9 cellular contexts compared by ENCODE assay signal in genomic region chr2:68776124-68776523, GRCh38. TPM values are rescaled to one million over a fixed set of nuclear protein-coding genes. Genes with fewer than 3 reads are reported as not detected.
DNase-seq lines count a peak whose midpoint lies in the region; ATAC-seq and TF ChIP-seq lines count a peak whose summit lies in the region.
"Had no signal": no experiment of that assay in that cellular context is flagged by ENCODE, and none has a peak within 500 bp of the region (broad histone marks: within the 10 kb centered on the region; RNA-seq: fewer than 3 reads in every experiment).

No MANE protein-coding gene starts in this region.

- H3K9me3 Mint-ChIP-seq in T-cell (no peaks in the 10 kb centered on the region), immature natural killer cell (no peaks in the 10 kb centered on the region), progenitor cell of endocrine pancreas (ENCODE audit: low read depth) (no peaks in the 10 kb centered on the region)

- H3K27me3 Mint-ChIP-seq in T-cell: no peaks in the 10 kb centered on the region
- peaks cover 2 to 5% (median 2%) of the 10 kb centered on the region in 3 donors for H3K27me3 Mint-ChIP-seq in immature natural killer cell (ENCODE audit: low read depth in 3 of 3)
- peaks cover 10% of the 10 kb centered on the region for H3K27me3 Mint-ChIP-seq in progenitor cell of endocrine pancreas

- H3K36me3 Mint-ChIP-seq in T-cell (peaks cover 62% of the 10 kb centered on the region), immature natural killer cell (peaks cover 25 to 35% (median 26%) of the 10 kb centered on the region in 3 donors), progenitor cell of endocrine pancreas (ENCODE audit: insufficient read depth) (no peaks in the 10 kb centered on the region)

- TF ChIP-seq CTCF in cardiac muscle cell (IDR thresholded peaks at IDR 0.05; ENCODE audit: low read depth, low read length) (peak; percentile 26), uterus (IDR thresholded peaks at IDR 0.05) (no peak), progenitor cell of endocrine pancreas (IDR thresholded peaks at IDR 0.05; ENCODE audit: unreplicated experiment) (no peak)

- intact Hi-C loops in cardiac septum (cut with DNase I) (no loop called here), uterus (cut with DNase I; ENCODE audit: low total_unique reads) (no loop called here)

- ATAC-seq in T-cell (replicated peaks in 1 of 4): peak in 1 of 4 experiments; percentile 25
- ATAC-seq: Panc1 had no signal

- POLR2A ChIA-PET in T-cell (lab: Charles Lee): interaction anchor here (0.7 to 1.0 kb wide), 4 partner anchors 10 to 60 kb away, joined by 3 to 6 read pairs (median 3); no protein-coding TSS in a partner anchor

- H3K4me1 Mint-ChIP-seq in T-cell (peaks cover 87 to 92% (median 91%) of the 10 kb centered on the region in 3 donors), immature natural killer cell (peaks cover 60 to 88% of the 10 kb centered on the region in 2 donors), progenitor cell of endocrine pancreas (ENCODE audit: low read depth) (peaks cover 6% of the 10 kb centered on the region)

- TF ChIP-seq POLR2A in uterus (IDR thresholded peaks at IDR 0.05): no peak

- CTCF ChIA-PET in T-cell (lab: Charles Lee): interaction anchor here (0.6 to 5.6 kb wide), 10 partner anchors 8 to 132 kb away, joined by 3 to 44 read pairs (median 4); no protein-coding TSS in a partner anchor

- H3K4me3 ChIP-seq in cardiac muscle cell (no peak overlapping the region), uterus (no peak overlapping the region)

- H3K27me3 ChIP-seq in cardiac muscle cell: no peaks in the 10 kb centered on the region
- no peaks in the 10 kb centered on the region for H3K27me3 ChIP-seq in uterus

- H3K27ac Mint-ChIP-seq in T-cell (peak overlapping the region; percentile 99), immature natural killer cell (peak overlapping the region; percentile 95 to 100 (median 98)), progenitor cell of endocrine pancreas (no peak overlapping the region)

- H3K4me3 Mint-ChIP-seq in T-cell (peak overlapping the region; percentile 78 to 83 (median 83)), immature natural killer cell (peak overlapping the region; percentile 94 to 98 (median 95)), progenitor cell of endocrine pancreas (ENCODE audit: low read depth) (no peak overlapping the region)

- H3K4me1 ChIP-seq in cardiac muscle cell (ENCODE audit: low read depth) (no peaks in the 10 kb centered on the region), uterus (no peaks in the 10 kb centered on the region)

- H3K36me3 ChIP-seq in cardiac muscle cell: no peaks in the 10 kb centered on the region
- no peaks in the 10 kb centered on the region for H3K36me3 ChIP-seq in uterus

- H3K27ac ChIP-seq in cardiac muscle cell: no peak overlapping the region
- H3K27ac ChIP-seq in uterus: peak overlapping the region; percentile 5 to 70

- H3K9me3 ChIP-seq in cardiac muscle cell (ENCODE audit: low read depth) (no peaks in the 10 kb centered on the region), uterus (no peaks in the 10 kb centered on the region)

- DNase-seq in cardiac muscle cell (ENCODE audit: low read depth in 1 of 2, low spot score in 1 of 2) (no peak), cardiac septum (ENCODE audit: low spot score) (no peak), T-cell (no peak), immature natural killer cell (peak in 1 of 3 donors; percentile 27), uterus (no peak), amniotic stem cell (lab: John Stamatoyannopoulos, UW) (no peak), progenitor cell of endocrine pancreas (ENCODE audit: low spot score, unreplicated experiment) (no peak)
- DNase-seq in central memory CD4-positive, alpha-beta T cell: no peak

RNA-seq across cellular contexts. Expression of gene ARHGAP25, which starts 41.5 kb away (rescaled TPM):
- total RNA-seq in cardiac muscle cell: 3.0 and 7.7 TPM in 2 replicates
- polyA plus RNA-seq in cardiac muscle cell: 3.9 and 7.8 TPM in 2 replicates
- 5.2 TPM for total RNA-seq in cardiac septum
- total RNA-seq in T-cell: 100 to 1,000 TPM; 103 to 134 (median 123) TPM
- 100 to 1,000 TPM; 107 to 282 (median 117) TPM for polyA plus RNA-seq in immature natural killer cell
- total RNA-seq in uterus: 10 to 100 TPM in 1 of 4 donors, 1 to 10 TPM in 3; 3.1 to 11.4 (median 6.6) TPM
- 1.3 and 1.8 TPM in 2 replicates for total RNA-seq in progenitor cell of endocrine pancreas

Comparison
In these comparisons a context has a peak if more than half of its experiments do, and no peak if none do; other contexts are left out.
1. RNA of gene ARHGAP25, which starts 41.5 kb away (total RNA-seq): 103 to 134 TPM in T-cell; 3.0 to 7.7 TPM in cardiac muscle cell, 3.1 to 11.4 TPM in uterus, 5.2 TPM in cardiac septum (single experiment) and 1.3 to 1.8 TPM in progenitor cell of endocrine pancreas; every median in the first group is over 4 times any median in the second.